28 cellular contexts compared by ENCODE assay signal in genomic region chr17:27983853-27984252, GRCh38.
"Had no signal": no experiment of that assay in that cellular context is flagged by ENCODE, and none has a peak within 500 bp of the region (broad histone marks: within the 10 kb centered on the region; RNA-seq: fewer than 3 reads in every experiment).

No MANE protein-coding gene starts in this region.

- H3K4me1 ChIP-seq: sigmoid colon had no signal

- H3K4me3 ChIP-seq: left lung, lung, ovary, sigmoid colon, tibial nerve, vagina had no signal

- ATAC-seq: left colon; left lung; naive thymus-derived CD4-positive, alpha-beta T cell; natural killer cell treated with Interleukin-12 subunit alpha and Interleukin-12 subunit beta and Interleukin-15 and Interleukin-18, amount 100 ng/mL, for 72 hours; stimulated activated memory B cell treated with anti-CD40 and anti-IgM and Interleukin-4, amounts not matched to agents 10 μg/mL and 1 μg/mL and 100 μg/mL, for 72 hours; stimulated activated naive CD8-positive, alpha-beta T cell treated with anti-CD3 and anti-CD28 coated beads, Interleukin-15, amount 100 ng/mL, for 72 hours had no signal

- H3K27me3 ChIP-seq: ovary, tibial nerve, vagina had no signal

- H3K9me3 ChIP-seq: left lung, ovary, sigmoid colon, tibial nerve, vagina had no signal

- DNase-seq: hypothalamus; immature natural killer cell; kidney; left colon; left lung; mesendoderm; naive thymus-derived CD4-positive, alpha-beta T cell; ovary; retina; right cardiac atrium; sigmoid colon; small intestine; stimulated activated CD4-positive, alpha-beta T cell treated with anti-CD3 and anti-CD28 coated beads, Interleukin-1b, Interleukin-23, amount 100 ng/mL, for 48 hours; stimulated activated CD4-positive, alpha-beta T cell treated with anti-CD3 and anti-CD28 coated beads, Interleukin-2, amount 100 ng/mL, for 48 hours; stimulated activated CD4-positive, alpha-beta T cell treated with anti-CD3 and anti-CD28 coated beads, Interleukin-4, amount 100 ng/mL, for 4 hours; stimulated activated CD8-positive, alpha-beta memory T cell treated with anti-CD3 and anti-CD28 coated beads, Interleukin-4, amount 100 ng/mL, for 48 hours; stimulated activated naive CD4-positive, alpha-beta T cell treated with Interleukin-2 at 50 U/mL for 16 hours; stimulated activated naive CD8-positive, alpha-beta T cell treated with anti-CD3 and anti-CD28 coated beads, Interleukin-15, amount 100 ng/mL, for 72 hours; substantia nigra had no signal

- H3K36me3 ChIP-seq: left lung, ovary, sigmoid colon, tibial nerve, vagina had no signal

- H3K36me3 Mint-ChIP-seq: immature natural killer cell; mesothelial cell of epicardium; naive thymus-derived CD4-positive, alpha-beta T cell; natural killer cell treated with Interleukin-12 subunit alpha and Interleukin-12 subunit beta and Interleukin-15 and Interleukin-18, amount 100 ng/mL, for 72 hours; stimulated activated memory B cell treated with anti-CD40 and anti-IgM and Interleukin-4, amounts not matched to agents 10 μg/mL and 1 μg/mL and 100 μg/mL, for 72 hours; type B pancreatic cell had no signal

- H3K9me3 Mint-ChIP-seq: immature natural killer cell; mesothelial cell of epicardium; naive thymus-derived CD4-positive, alpha-beta T cell; natural killer cell treated with Interleukin-12 subunit alpha and Interleukin-12 subunit beta and Interleukin-15 and Interleukin-18, amount 100 ng/mL, for 72 hours; stimulated activated memory B cell treated with anti-CD40 and anti-IgM and Interleukin-4, amounts not matched to agents 10 μg/mL and 1 μg/mL and 100 μg/mL, for 72 hours; stimulated activated naive CD8-positive, alpha-beta T cell treated with anti-CD3 and anti-CD28 coated beads, Interleukin-15, amount 100 ng/mL, for 72 hours; type B pancreatic cell had no signal

- H3K27ac Mint-ChIP-seq: immature natural killer cell; mesothelial cell of epicardium; naive thymus-derived CD4-positive, alpha-beta T cell; natural killer cell treated with Interleukin-12 subunit alpha and Interleukin-12 subunit beta and Interleukin-15 and Interleukin-18, amount 100 ng/mL, for 72 hours; progenitor cell of endocrine pancreas; stimulated activated memory B cell treated with anti-CD40 and anti-IgM and Interleukin-4, amounts not matched to agents 10 μg/mL and 1 μg/mL and 100 μg/mL, for 72 hours; stimulated activated naive CD8-positive, alpha-beta T cell treated with anti-CD3 and anti-CD28 coated beads, Interleukin-15, amount 100 ng/mL, for 72 hours; type B pancreatic cell had no signal

- FAIRE-seq: islet of Langerhans, kidney, small intestine had no signal

- H3K4me3 Mint-ChIP-seq: immature natural killer cell; mesothelial cell of epicardium; natural killer cell treated with Interleukin-12 subunit alpha and Interleukin-12 subunit beta and Interleukin-15 and Interleukin-18, amount 100 ng/mL, for 72 hours; stimulated activated memory B cell treated with anti-CD40 and anti-IgM and Interleukin-4, amounts not matched to agents 10 μg/mL and 1 μg/mL and 100 μg/mL, for 72 hours; stimulated activated naive CD8-positive, alpha-beta T cell treated with anti-CD3 and anti-CD28 coated beads, Interleukin-15, amount 100 ng/mL, for 72 hours; type B pancreatic cell had no signal

- H3K27ac ChIP-seq: left lung, ovary, vagina had no signal
